In the genomic region with DNA sequence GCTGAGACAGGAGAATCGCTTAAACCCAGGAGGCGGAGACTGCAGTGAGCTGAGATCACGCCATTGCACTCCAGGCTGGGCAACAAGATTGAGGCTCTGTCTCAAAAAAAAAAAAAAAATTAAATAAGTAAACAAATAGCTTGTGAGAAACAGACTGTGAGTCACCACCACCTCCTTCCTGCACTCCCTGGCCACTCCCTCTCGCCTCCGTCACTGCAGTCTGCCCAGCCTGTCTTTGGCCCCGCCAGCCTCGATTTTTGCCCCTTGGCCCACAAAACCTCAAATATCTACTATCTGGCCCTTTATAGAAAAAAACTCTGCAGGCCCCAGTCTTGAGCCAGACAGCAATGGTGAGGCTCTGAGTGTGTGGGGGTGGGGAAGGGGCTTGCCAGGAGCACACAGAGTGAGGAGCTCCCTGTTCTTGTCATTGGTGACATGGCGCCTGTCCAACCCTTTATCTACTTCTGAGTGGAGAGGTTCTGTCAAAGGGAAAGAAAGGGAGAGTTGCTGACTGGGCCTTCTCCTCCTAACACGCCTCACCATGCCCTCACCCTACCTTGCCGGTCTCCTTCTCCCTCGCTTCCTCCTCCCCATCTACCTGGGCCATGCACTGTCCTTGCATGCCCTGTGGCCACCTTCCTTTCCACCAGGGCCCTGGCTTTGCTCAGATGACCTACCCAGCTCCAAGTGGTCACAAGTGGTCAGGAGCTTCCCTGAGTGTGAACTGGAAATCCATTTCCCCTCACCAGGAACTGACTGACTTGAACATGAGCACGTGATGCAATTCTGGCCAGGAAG, we compare ENCODE assay signal across 9 cellular contexts. TPM values are rescaled to one million over a fixed set of nuclear protein-coding genes. Genes with fewer than 3 reads are reported as not detected.
A peak's percentile ranks its signal among the peaks of the same experiment; 100 is the strongest.
DNase-seq lines count a peak whose midpoint lies in the region; ATAC-seq, FAIRE-seq and TF ChIP-seq lines count a peak whose summit lies in the region.
"Had no signal": no experiment of that assay in that cellular context is flagged by ENCODE, and none has a peak within 500 bp of the region (broad histone marks: within the 10 kb centered on the region; RNA-seq: fewer than 3 reads in every experiment).

No MANE protein-coding gene starts in this region.

- no peak for FAIRE-seq in D721Med (lab: Jason Lieb, UNC)

- ATAC-seq in GM18498 (IDR thresholded peaks at IDR 0.05; ENCODE audit: unreplicated experiment) (no peak), HG03159 (IDR thresholded peaks at IDR 0.05; ENCODE audit: unreplicated experiment) (no peak), GM18867 (IDR thresholded peaks at IDR 0.05; ENCODE audit: unreplicated experiment) (no peak)

- H3K4me2 ChIP-seq in mesenchymal stem cell (ENCODE audit: low read length, poor library complexity, severe bottlenecking), result peak overlapping the region; percentile 14

- H4K91ac ChIP-seq in mesenchymal stem cell (ENCODE audit: low read length), result peak overlapping the region; percentile 76

- no peaks in the 10 kb centered on the region for H3K27me3 Mint-ChIP-seq in chondrocyte (ENCODE audit: low read depth)
- H3K27me3 Mint-ChIP-seq: activated naive CD8-positive, alpha-beta T cell had no signal

- H3K27ac ChIP-seq in mesenchymal stem cell (ENCODE audit: low read length, poor library complexity, severe bottlenecking), result no peak overlapping the region

- peak overlapping the region; percentile 74 to 97 for H3K18ac ChIP-seq in mesenchymal stem cell (ENCODE audit: low read depth in 1 of 2, low read length in 2 of 2)

- no peak overlapping the region for H3K4me3 Mint-ChIP-seq in chondrocyte (ENCODE audit: unreplicated experiment)
- H3K4me3 Mint-ChIP-seq: activated naive CD8-positive, alpha-beta T cell had no signal

- no peak for TF ChIP-seq CTCF in chondrocyte (IDR thresholded peaks at IDR 0.05)
- TF ChIP-seq CTCF in D721Med (IDR thresholded peaks at IDR 0.05; ENCODE audit: insufficient read depth, missing control alignments), result no peak

- peak overlapping the region; percentile 59 for H4K8ac ChIP-seq in mesenchymal stem cell (ENCODE audit: low read length)

- peaks cover 19% of the 10 kb centered on the region for H3K4me1 ChIP-seq in mesenchymal stem cell (ENCODE audit: control insufficient read depth, insufficient read depth, low read depth, low read length)

- no peak overlapping the region for H2BK5ac ChIP-seq in mesenchymal stem cell (ENCODE audit: low read depth, low read length, poor library complexity, severe bottlenecking)

- H3K14ac ChIP-seq in mesenchymal stem cell (ENCODE audit: low read length in 2 of 2), result peak overlapping the region in 1 of 2 experiments; percentile 82

- peaks cover 14% of the 10 kb centered on the region for H3K4me1 Mint-ChIP-seq in chondrocyte (ENCODE audit: low read depth)

- no peak overlapping the region for H2BK15ac ChIP-seq in mesenchymal stem cell (ENCODE audit: low read depth, poor library complexity, severe bottlenecking)

- peaks cover 6% of the 10 kb centered on the region in 2 experiments for H3K36me3 ChIP-seq in mesenchymal stem cell (ENCODE audit: control insufficient read depth in 1 of 2, insufficient read depth in 2 of 2, low read depth in 1 of 2, low read length in 2 of 2)

- H2BK12ac ChIP-seq in mesenchymal stem cell (ENCODE audit: low read length in 2 of 2), result peak overlapping the region; percentile 30 to 92

- H3K9me3 ChIP-seq in mesenchymal stem cell (ENCODE audit: control insufficient read depth, low read length), result peaks cover 3% of the 10 kb centered on the region

- H2AK5ac ChIP-seq in mesenchymal stem cell (ENCODE audit: low read length, severe bottlenecking), result no peak overlapping the region

- H3K4me3 ChIP-seq in mesenchymal stem cell (ENCODE audit: insufficient read depth in 1 of 2, low read depth in 1 of 2, low read length in 2 of 2), result no peak overlapping the region

- no peaks in the 10 kb centered on the region for H3K27me3 ChIP-seq in mesenchymal stem cell (ENCODE audit: control insufficient read depth in 1 of 2, insufficient read depth in 1 of 2, low read length in 2 of 2)

- no peak overlapping the region for H3K23ac ChIP-seq in mesenchymal stem cell (ENCODE audit: low read length in 2 of 2)

- no peak overlapping the region for H2AFZ ChIP-seq in mesenchymal stem cell (ENCODE audit: low read depth, low read length)

- H3K9me3 Mint-ChIP-seq in chondrocyte (ENCODE audit: low read depth), result no peaks in the 10 kb centered on the region

- H3K36me3 Mint-ChIP-seq in chondrocyte (ENCODE audit: low read depth), result peaks cover 18% of the 10 kb centered on the region

- DNase-seq in COLO829 (ENCODE audit: low spot score) (peak; percentile 79), NOMO-1 treated with DMSO at 0.1 percent for 48 hours (lab: John Stamatoyannopoulos, UW; ENCODE audit: unreplicated experiment) (peak; percentile 47), chondrocyte (ENCODE audit: low spot score) (no peak), mesenchymal stem cell (peak; percentile 97), D721Med (ENCODE audit: insufficient read length, low spot score) (no peak)

- peak overlapping the region; percentile 36 for H3K9ac ChIP-seq in mesenchymal stem cell (ENCODE audit: low read length)

- peaks cover 10% of the 10 kb centered on the region for H3K79me1 ChIP-seq in mesenchymal stem cell (replicated peaks; ENCODE audit: low read length, poor library complexity, severe bottlenecking)

- peak overlapping the region; percentile 38 for H2BK120ac ChIP-seq in mesenchymal stem cell (ENCODE audit: low read depth, low read length)

- H3K27ac Mint-ChIP-seq in chondrocyte (ENCODE audit: unreplicated experiment), result peak overlapping the region; percentile 27
- H3K27ac Mint-ChIP-seq: activated naive CD8-positive, alpha-beta T cell had no signal

- peak overlapping the region; percentile 73 to 85 for H3K4ac ChIP-seq in mesenchymal stem cell (ENCODE audit: low read depth in 1 of 2, low read length in 2 of 2)

- 65% methylated on average over 7 of the region's 12 CpGs for WGBS in mesenchymal stem cell

RNA-seq across cellular contexts. Expression of gene LGMN, which starts 22.1 kb away (rescaled TPM):
- total RNA-seq in chondrocyte, result 72.2 to 134 TPM (median 130 TPM) in 3 replicates
- polyA plus RNA-seq in mesenchymal stem cell (2013, experiment 1 of 2), result 83.7 TPM
- 86.4 TPM for polyA plus RNA-seq in mesenchymal stem cell (2013, experiment 2 of 2)

Comparison
In these comparisons a context has a peak if more than half of its experiments do, and no peak if none do; other contexts are left out.
1. DNase-seq: peak in COLO829 (single experiment), NOMO-1 treated with DMSO at 0.1 percent for 48 hours (single experiment) and mesenchymal stem cell (single experiment); none in chondrocyte (single experiment) and D721Med (single experiment).